ENCODE assay signal across 1 cellular context in the genomic region with DNA sequence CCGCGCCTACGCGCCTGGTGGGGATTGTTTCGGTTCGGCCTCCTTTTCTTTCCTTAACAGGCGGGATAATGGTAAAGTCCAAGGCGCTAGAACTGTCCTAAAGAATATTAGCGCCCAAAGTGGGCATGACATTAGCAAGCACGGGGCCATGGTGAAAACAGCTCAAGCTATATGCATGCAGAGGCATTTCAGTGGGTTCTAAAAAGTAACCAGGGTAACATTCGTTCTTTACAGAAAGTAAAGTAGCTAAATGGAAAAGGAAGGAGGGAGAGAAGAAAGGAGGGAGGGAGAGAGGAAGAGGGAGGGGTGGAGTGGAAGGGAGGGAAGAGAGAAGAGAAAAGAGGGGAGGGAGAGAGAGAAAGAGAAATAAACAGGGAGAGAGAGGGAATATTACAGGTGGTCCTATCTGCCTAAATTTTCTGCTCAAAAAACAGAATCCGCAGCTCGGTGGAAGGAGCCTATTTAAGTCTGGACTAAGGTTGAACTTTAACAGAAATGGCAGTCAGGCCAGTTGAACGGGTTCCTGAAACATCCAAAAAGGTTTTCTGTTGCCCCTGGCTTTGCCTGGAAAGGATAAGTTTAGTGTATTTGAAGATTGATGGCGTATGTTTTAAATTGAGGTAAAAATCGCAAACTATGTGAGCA.
TF ChIP-seq lines count a peak whose summit lies in the region.

No MANE protein-coding gene starts in this region.

TF ChIP-seq in H1, 55 proteins besides CTCF, POLR2A, EP300 and RAD21 (continued from another document):
- TF ChIP-seq TCF12 (IDR thresholded peaks at IDR 0.05; ENCODE audit: low read depth, low read length) (0 out of 2 replicates have a peak, but pooled peaks have one; percentile 60), EGR1 (IDR thresholded peaks at IDR 0.05; ENCODE audit: borderline replicate concordance, low read depth, low read length) (peak; percentile 85), KDM5A (IDR thresholded peaks at IDR 0.05; ENCODE audit: low read length) (no peak), SP1 (IDR thresholded peaks at IDR 0.05; ENCODE audit: low read depth, low read length) (peak; percentile 65; the same call in 1 of the 2 replicates)
